Comparison of ENCODE assay signal across 25 cellular contexts in the genomic region with DNA sequence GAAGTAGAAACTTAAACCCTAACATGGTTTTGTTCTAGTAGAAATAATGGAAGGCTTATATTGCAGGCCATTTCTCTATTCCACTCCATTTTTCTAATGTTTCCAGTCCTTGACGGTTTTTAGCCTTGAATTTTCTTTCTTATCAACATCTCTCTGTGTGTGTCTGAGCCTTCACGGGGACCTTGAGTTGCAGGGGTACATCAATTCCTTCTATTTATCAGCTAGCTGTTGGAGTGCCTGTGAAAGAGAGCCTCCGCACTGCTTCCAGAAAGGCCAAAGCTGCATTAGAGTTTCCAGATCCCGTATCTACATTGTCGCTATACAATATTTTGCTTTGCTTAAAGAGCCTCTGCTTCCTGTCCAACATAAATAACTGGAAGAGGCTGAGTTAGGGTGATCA.
"Had no signal": no experiment of that assay in that cellular context is flagged by ENCODE, and none has a peak within 500 bp of the region (broad histone marks: within the 10 kb centered on the region; RNA-seq: fewer than 3 reads in every experiment).

No MANE protein-coding gene starts in this region.

- H3K9me3 Mint-ChIP-seq: activated B cell treated with CpG ODN at 0.5 μM for 24 hours; activated CD4-positive, alpha-beta memory T cell treated with anti-CD3 and anti-CD28 coated beads, Interleukin-2, amount 10 ng/mL, durations not matched to agents 7 days and 5 days; activated CD4-positive, alpha-beta T cell treated with anti-CD3 and anti-CD28 coated beads, Interleukin-2, amount 10 ng/mL, durations not matched to agents 7 days and 5 days; activated naive CD4-positive, alpha-beta T cell treated with anti-CD3 and anti-CD28 coated beads, Interleukin-2, amount 10 ng/mL, durations not matched to agents 7 days and 5 days; brain; central memory CD8-positive, alpha-beta T cell; T-cell had no signal

- DNase-seq: activated B cell treated with CpG ODN at 0.5 μM for 24 hours; activated CD4-positive, alpha-beta memory T cell treated with anti-CD3 and anti-CD28 coated beads, Interleukin-2, amount 10 ng/mL, durations not matched to agents 7 days and 5 days; activated CD4-positive, alpha-beta T cell treated with anti-CD3 and anti-CD28 coated beads for 1 hour; activated CD4-positive, alpha-beta T cell treated with anti-CD3 and anti-CD28 coated beads, Interleukin-2, amount 10 ng/mL, durations not matched to agents 7 days and 5 days; activated effector memory CD4-positive, alpha-beta T cell treated with anti-CD3 and anti-CD28 coated beads, Interleukin-2, amount 50 U/mL, for 16 hours; activated naive CD4-positive, alpha-beta T cell treated with anti-CD3 and anti-CD28 coated beads, Interleukin-2, amount 10 ng/mL, durations not matched to agents 7 days and 5 days; amniotic stem cell; KG1; MV-4-11; NCI-H1092 treated with DMSO at 0.1 percent for 48 hours; NCI-H1417 treated with DMSO at 0.1 percent for 48 hours; NCI-H1694; NCI-H2029; NCI-H2107; NCI-H345; NCI-H510A; NCI-H526 treated with DMSO at 0.1 percent for 48 hours; NCI-H82; RPMI8226; T-cell; T1000 had no signal

- H3K27ac ChIP-seq: SK-N-MC had no signal

- H3K4me3 Mint-ChIP-seq: activated B cell treated with CpG ODN at 0.5 μM for 24 hours; activated CD4-positive, alpha-beta memory T cell treated with anti-CD3 and anti-CD28 coated beads, Interleukin-2, amount 10 ng/mL, durations not matched to agents 7 days and 5 days; activated CD4-positive, alpha-beta T cell treated with anti-CD3 and anti-CD28 coated beads, Interleukin-2, amount 10 ng/mL, durations not matched to agents 7 days and 5 days; activated naive CD4-positive, alpha-beta T cell treated with anti-CD3 and anti-CD28 coated beads, Interleukin-2, amount 10 ng/mL, durations not matched to agents 7 days and 5 days; brain; central memory CD8-positive, alpha-beta T cell; T-cell had no signal

- H3K4me1 Mint-ChIP-seq: central memory CD8-positive, alpha-beta T cell had no signal

- H3K27ac Mint-ChIP-seq: activated B cell treated with CpG ODN at 0.5 μM for 24 hours; activated CD4-positive, alpha-beta memory T cell treated with anti-CD3 and anti-CD28 coated beads, Interleukin-2, amount 10 ng/mL, durations not matched to agents 7 days and 5 days; activated CD4-positive, alpha-beta T cell treated with anti-CD3 and anti-CD28 coated beads, Interleukin-2, amount 10 ng/mL, durations not matched to agents 7 days and 5 days; activated naive CD4-positive, alpha-beta T cell treated with anti-CD3 and anti-CD28 coated beads, Interleukin-2, amount 10 ng/mL, durations not matched to agents 7 days and 5 days; T-cell had no signal

- H3K4me3 ChIP-seq: SK-N-MC had no signal

- H3K36me3 Mint-ChIP-seq: activated naive CD4-positive, alpha-beta T cell treated with anti-CD3 and anti-CD28 coated beads, Interleukin-2, amount 10 ng/mL, durations not matched to agents 7 days and 5 days; brain; T-cell had no signal

- H3K27me3 Mint-ChIP-seq: activated CD4-positive, alpha-beta memory T cell treated with anti-CD3 and anti-CD28 coated beads, Interleukin-2, amount 10 ng/mL, durations not matched to agents 7 days and 5 days; activated naive CD4-positive, alpha-beta T cell treated with anti-CD3 and anti-CD28 coated beads, Interleukin-2, amount 10 ng/mL, durations not matched to agents 7 days and 5 days had no signal

- ATAC-seq: Right ventricle myocardium inferior, T-cell had no signal
